In genomic region chr2:102427249-102427648, GRCh38 we compare ENCODE assay signal across 1 cellular context.
TF ChIP-seq lines count a peak whose summit lies in the region.

No MANE protein-coding gene starts in this region.

TF ChIP-seq in HepG2, 621 proteins besides CTCF, POLR2A, EP300 and RAD21:
- TF ChIP-seq MBNL3 (CRISPR knock-in tag; conservative IDR thresholded peaks at IDR 0.05) (no peak), ZNF839 (CRISPR knock-in tag; IDR thresholded peaks at IDR 0.05; ENCODE audit: borderline replicate concordance) (no peak), ZNF616 (CRISPR knock-in tag; IDR thresholded peaks at IDR 0.05; ENCODE audit: low read depth) (no peak), MAFK (conservative IDR thresholded peaks at IDR 0.05 in 1 of 2, IDR thresholded peaks at IDR 0.05 in 1 of 2; ENCODE audit: low read length in 2 of 2) (peak; percentile 72 to 74), MAFF (IDR thresholded peaks at IDR 0.05; ENCODE audit: low read depth, low read length) (peak; percentile 62), SNAPC4 (CRISPR knock-in tag; IDR thresholded peaks at IDR 0.05) (no peak)
- TF ChIP-seq, protein P1, sequence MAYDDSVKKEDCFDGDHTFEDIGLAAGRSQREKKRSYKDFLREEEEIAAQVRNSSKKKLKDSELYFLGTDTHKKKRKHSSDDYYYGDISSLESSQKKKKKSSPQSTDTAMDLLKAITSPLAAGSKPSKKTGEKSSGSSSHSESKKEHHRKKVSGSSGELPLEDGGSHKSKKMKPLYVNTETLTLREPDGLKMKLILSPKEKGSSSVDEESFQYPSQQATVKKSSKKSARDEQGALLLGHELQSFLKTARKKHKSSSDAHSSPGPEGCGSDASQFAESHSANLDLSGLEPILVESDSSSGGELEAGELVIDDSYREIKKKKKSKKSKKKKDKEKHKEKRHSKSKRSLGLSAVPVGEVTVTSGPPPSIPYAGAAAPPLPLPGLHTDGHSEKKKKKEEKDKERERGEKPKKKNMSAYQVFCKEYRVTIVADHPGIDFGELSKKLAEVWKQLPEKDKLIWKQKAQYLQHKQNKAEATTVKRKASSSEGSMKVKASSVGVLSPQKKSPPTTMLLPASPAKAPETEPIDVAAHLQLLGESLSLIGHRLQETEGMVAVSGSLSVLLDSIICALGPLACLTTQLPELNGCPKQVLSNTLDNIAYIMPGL (CRISPR knock-in tag; IDR thresholded peaks at IDR 0.05; ENCODE audit: borderline replicate concordance in 1 of 2, low read depth in 1 of 2), result no peak
